In genomic region chr11:95229199-95230053, GRCh38 we compare ENCODE assay signal across 7 cellular contexts. TPM values are rescaled to one million over a fixed set of nuclear protein-coding genes. Genes with fewer than 3 reads are reported as not detected.
DNase-seq lines count a peak whose midpoint lies in the region; ATAC-seq, FAIRE-seq and TF ChIP-seq lines count a peak whose summit lies in the region.

No MANE protein-coding gene starts in this region.

- no peaks in the 10 kb centered on the region for H3K9me1 ChIP-seq in K562 (ENCODE audit: control insufficient read depth, insufficient read depth, low read length)

- H3K36me3 ChIP-seq in GM06990 (ENCODE audit: control insufficient read depth, insufficient read depth, low read length): no peaks in the 10 kb centered on the region
- no peaks in the 10 kb centered on the region for H3K36me3 ChIP-seq in K562 (ENCODE audit: control insufficient read depth, insufficient read depth, low read length)
- H3K36me3 ChIP-seq in right lobe of liver: no peaks in the 10 kb centered on the region
- H3K36me3 ChIP-seq in testis (ENCODE audit: low read depth, missing control alignments): no peaks in the 10 kb centered on the region

- H3K9me3 ChIP-seq in K562 (replicated peaks; ENCODE audit: control insufficient read depth, insufficient read depth, low read depth, low read length) (peaks cover 4% of the 10 kb centered on the region), right lobe of liver (no peaks in the 10 kb centered on the region), testis (no peaks in the 10 kb centered on the region)

- ATAC-seq in K562 (no peak), right lobe of liver (no peak), HG03280 (IDR thresholded peaks at IDR 0.05; ENCODE audit: unreplicated experiment) (no peak)

- DNase-seq in GM06990 (ENCODE audit: extremely low read depth, insufficient read length) (no peak), NCI-H2171 treated with DMSO at 0.1 percent for 48 hours (lab: John Stamatoyannopoulos, UW) (peak; percentile 90), K562 (ENCODE audit: extremely low read depth in 1 of 4, low spot score in 3 of 4) (no peak), right lobe of liver (peak in 1 of 3 donors; percentile 28), testis (no peak), kidney tubule cell (ENCODE audit: low spot score) (no peak)

- H3K27me3 ChIP-seq in GM06990 (replicated peaks; ENCODE audit: control insufficient read depth, insufficient read depth, low read length) (no peaks in the 10 kb centered on the region; the same call in 1 of the 2 replicates), K562 (ENCODE audit: control insufficient read depth in 2 of 2, insufficient read depth in 2 of 2, low read length in 2 of 2) (peaks cover 0 to 5% of the 10 kb centered on the region in 2 experiments; a peak in 1 of 5 replicates), right lobe of liver (no peaks in the 10 kb centered on the region), testis (no peaks in the 10 kb centered on the region)

- no peak overlapping the region; the same call in 2 of the 3 replicates for H3K27ac ChIP-seq in K562 (ENCODE audit: extremely low read depth, low read depth, low read length)
- H3K27ac ChIP-seq in right lobe of liver: peak overlapping the region in 1 of 3 donors; percentile 17
- peak overlapping the region; percentile 89 to 93 for H3K27ac ChIP-seq in testis

- TF ChIP-seq EP300 in K562 (IDR thresholded peaks at IDR 0.05; ENCODE audit: low read length): no peak

- CTCF ChIA-PET in K562 (lab: Yijun Ruan, JAX; ENCODE audit: low intra/inter-chr PET ratio): no interaction called here

- H4K20me1 ChIP-seq in K562 (replicated peaks; ENCODE audit: control insufficient read depth, insufficient read depth, low read length): no peaks in the 10 kb centered on the region

- H3K4me3 ChIP-seq in GM06990 (replicated peaks; ENCODE audit: low read depth, low read length) (peak overlapping the region; percentile 69), K562 (peak overlapping the region; percentile 63), right lobe of liver (peak overlapping the region; percentile 80 to 89 (median 84)), testis (peak overlapping the region; percentile 94 to 95)

- BruUV-seq in K562 (replicated peaks; lab: Mats Ljungman, UMichigan): no TSS peak

- H2AFZ ChIP-seq in K562 (ENCODE audit: low read depth, low read length): peak overlapping the region; percentile 53

- in situ Hi-C loops in K562 (cut with MboI): no loop called here

- peak; percentile 46 for FAIRE-seq in K562 (lab: Jason Lieb, UNC)

- intact Hi-C loops in K562 (cut with micrococcal nuclease) (loop anchor here (2.0 to 5.0 kb wide), 2 partner anchors 77 to 162 kb away; partner anchors contain the start of gene SRSF8), right lobe of liver (cut with DNase I) (no loop called here), testis (cut with DNase I; ENCODE audit: low total_unique reads) (loop anchor here (5.0 to 10.0 kb wide), 2 partner anchors 77 to 475 kb away; no protein-coding TSS in a partner anchor)

- 8% methylated on average over 12 of the region's 12 CpGs for WGBS in K562 (ENCODE audit: insufficient coverage, low coverage, missing lambda C conversion rate)
- WGBS in right lobe of liver (ENCODE audit: insufficient coverage, low coverage, low lambda C conversion rate, missing lambda C conversion rate): 3% methylated on average over 12 of the region's 12 CpGs
- 1% methylated on average over 12 of the region's 12 CpGs for WGBS in testis, 2 donors

- H3K4me2 ChIP-seq in K562 (ENCODE audit: insufficient read depth, low read length): peak overlapping the region; percentile 80

- H3K9ac ChIP-seq in K562 (ENCODE audit: insufficient read depth in 1 of 2, low read depth in 2 of 2, low read length in 2 of 2): peak overlapping the region in 1 of 2 experiments; percentile 83; a peak in 3 of 4 replicates

- POLR2A ChIA-PET in K562 (lab: Yijun Ruan, JAX): interaction anchor here (0.5 to 1.6 kb wide), 12 partner anchors 11 to 162 kb away, joined by 3 to 5 read pairs (median 3); no protein-coding TSS in a partner anchor

- TF ChIP-seq RAD21 in K562 (CRISPR knock-in tag; conservative IDR thresholded peaks at IDR 0.05 in 1 of 2, IDR thresholded peaks at IDR 0.05 in 1 of 2): no peak; a peak in 1 of 4 replicates

- H3K79me2 ChIP-seq in K562 (ENCODE audit: control insufficient read depth, insufficient read depth, low read length): 0 out of 3 replicates have a peak, but pooled peaks cover 4% of the 10 kb centered on the region

- H3K4me1 ChIP-seq in K562 (replicated peaks in 1 of 2; ENCODE audit: control insufficient read depth in 2 of 2, insufficient read depth in 2 of 2, low read length in 2 of 2) (peaks cover 4 to 14% of the 10 kb centered on the region in 2 experiments; a peak in 4 of 5 replicates), right lobe of liver (peaks cover 0 to 11% (median 0%) of the 10 kb centered on the region in 4 donors), testis (no peaks in the 10 kb centered on the region)

- TF ChIP-seq CTCF in GM06990 (IDR thresholded peaks at IDR 0.05; ENCODE audit: insufficient read depth, low read length, poor library complexity, severe bottlenecking) (no peak), K562 (IDR thresholded peaks at IDR 0.05 in 2 of 3, conservative IDR thresholded peaks at IDR 0.05 in 1 of 3; ENCODE audit: insufficient read depth in 2 of 3, low read depth in 1 of 3, low read length in 3 of 3) (no peak), right lobe of liver (IDR thresholded peaks at IDR 0.05) (no peak), testis (IDR thresholded peaks at IDR 0.05) (no peak)

- no peak for TF ChIP-seq POLR2A in K562 (conservative IDR thresholded peaks at IDR 0.05)
- no peak for TF ChIP-seq POLR2A in right lobe of liver (IDR thresholded peaks at IDR 0.05)
- no peak for TF ChIP-seq POLR2A in testis (IDR thresholded peaks at IDR 0.05)

TF ChIP-seq in K562, 482 proteins besides CTCF, POLR2A, EP300 and RAD21 (continues in another document):
- TF ChIP-seq ZKSCAN8 (CRISPR knock-in tag; IDR thresholded peaks at IDR 0.05): no peak
- TF ChIP-seq SP2 (IDR thresholded peaks at IDR 0.05; ENCODE audit: extremely low read depth, low read depth, low read length, poor library complexity, severe bottlenecking): no peak
- no peak for TF ChIP-seq THAP7 (CRISPR knock-in tag; IDR thresholded peaks at IDR 0.05)
- no peak for TF ChIP-seq FOSL1 (tag; conservative IDR thresholded peaks at IDR 0.05)
- no peak for TF ChIP-seq SMC3 (conservative IDR thresholded peaks at IDR 0.05; ENCODE audit: insufficient read depth, low read depth, low read length)
- TF ChIP-seq ZC3H4 (CRISPR knock-in tag; IDR thresholded peaks at IDR 0.05; ENCODE audit: borderline replicate concordance): no peak
- no peak for TF ChIP-seq TSC22D4 (tag; IDR thresholded peaks at IDR 0.05)
- TF ChIP-seq DLX4 (CRISPR knock-in tag; IDR thresholded peaks at IDR 0.05): no peak
- peak; percentile 91 for TF ChIP-seq C11orf30 (IDR thresholded peaks at IDR 0.05; ENCODE audit: low read depth)
- TF ChIP-seq MAFF (IDR thresholded peaks at IDR 0.05; ENCODE audit: low read length): peak; percentile 88
- no peak for TF ChIP-seq MECOM (CRISPR knock-in tag; IDR thresholded peaks at IDR 0.05)
- no peak for TF ChIP-seq DEAF1 (CRISPR knock-in tag; IDR thresholded peaks at IDR 0.05)
- 0 out of 2 replicates have a peak, but pooled peaks have one; percentile 30 for TF ChIP-seq FOXJ2 (tag; IDR thresholded peaks at IDR 0.05)

RNA-seq across cellular contexts. Expression of gene SESN3, which starts 1.6 kb away (rescaled TPM):
- total RNA-seq in K562 (2011; cell fraction: chromatin; rRNA removed; ENCODE audit: low replicate concordance): 0.83 and 3.3 TPM in 2 replicates
- 0.17 and 0.53 TPM in 2 replicates for total RNA-seq in K562 (2011; cell fraction: nucleolus; rRNA removed)
- 1.4 and 2.3 TPM in 2 replicates for total RNA-seq in K562 (2011; cell fraction: nucleoplasm; rRNA removed)
- total RNA-seq in K562 (2014; rRNA removed) (1.1 and 1.5 TPM in 2 replicates), K562 (2014; rRNA removed; fragmentation: Illumina TruSeq; extraction: Trizol) (2.0 and 2.1 TPM in 2 replicates), K562 (2015; rRNA removed; fragmentation: Illumina TruSeq; extraction: Trizol) (1.9 and 2.4 TPM in 2 replicates), K562 (2021) (2.5 and 2.6 TPM in 2 replicates), right lobe of liver (1 to 10 TPM; 2.8 to 8.8 (median 5.5) TPM), testis (10 to 100 TPM; 27.5 to 66.9 TPM)
- polyA plus RNA-seq in K562 (2011; rRNA removed) (0.95 and 1.6 TPM in 2 replicates), K562 (2014; fragmentation: Illumina TruSeq; extraction: Trizol) (1.1 and 1.5 TPM in 2 replicates), K562 (2014; fragmentation: Nextera tagmentation; extraction: Ambion mirVana) (under 1 TPM; 0.44 to 0.48 TPM), K562 (2014; rRNA removed) (0.78 and 0.81 TPM in 2 replicates), testis (ENCODE audit: insufficient read depth, low read depth, low replicate concordance) (106 TPM)
- 0.09 and 0.63 TPM in 2 replicates for polyA plus RNA-seq in K562 (2011; cell fraction: cytosol; rRNA removed)
- polyA plus RNA-seq in K562 (2011; cell fraction: nucleus; rRNA removed): 0.47 and 1.7 TPM in 2 replicates
- polyA plus RNA-seq in K562 (2012): 1.3 and 1.6 TPM in 2 replicates
- 1.6 and 3.4 TPM in 2 replicates for polyA minus RNA-seq in K562 (2011; rRNA and poly(A)+ RNA removed)
- 0.38 and 0.82 TPM in 2 replicates for polyA minus RNA-seq in K562 (2011; cell fraction: cytosol; rRNA and poly(A)+ RNA removed)
- 0.81 and 2.8 TPM in 2 replicates for polyA minus RNA-seq in K562 (2011; cell fraction: nucleus; rRNA and poly(A)+ RNA removed)

Comparison
In these comparisons a context has a peak if more than half of its experiments do, and no peak if none do; other contexts are left out.
1. intact Hi-C loops: an anchor here in K562 (2.0 to 5.0 kb wide) and testis (5.0 to 10.0 kb wide); none called in right lobe of liver.